In genomic region chr19:46390121-46390858, GRCh38 we compare ENCODE assay signal across 1 cellular context.
TF ChIP-seq lines count a peak whose summit lies in the region.

No MANE protein-coding gene starts in this region.

TF ChIP-seq in K562, 482 proteins besides CTCF, POLR2A, EP300 and RAD21:
- peak; percentile 26; the same call in 1 of the 2 replicates for TF ChIP-seq POLR2G (IDR thresholded peaks at IDR 0.05; ENCODE audit: low read depth, low read length)
- no peak for TF ChIP-seq SRF (CRISPR knock-in tag; IDR thresholded peaks at IDR 0.05)
